8 cellular contexts compared by ENCODE assay signal in the genomic region with DNA sequence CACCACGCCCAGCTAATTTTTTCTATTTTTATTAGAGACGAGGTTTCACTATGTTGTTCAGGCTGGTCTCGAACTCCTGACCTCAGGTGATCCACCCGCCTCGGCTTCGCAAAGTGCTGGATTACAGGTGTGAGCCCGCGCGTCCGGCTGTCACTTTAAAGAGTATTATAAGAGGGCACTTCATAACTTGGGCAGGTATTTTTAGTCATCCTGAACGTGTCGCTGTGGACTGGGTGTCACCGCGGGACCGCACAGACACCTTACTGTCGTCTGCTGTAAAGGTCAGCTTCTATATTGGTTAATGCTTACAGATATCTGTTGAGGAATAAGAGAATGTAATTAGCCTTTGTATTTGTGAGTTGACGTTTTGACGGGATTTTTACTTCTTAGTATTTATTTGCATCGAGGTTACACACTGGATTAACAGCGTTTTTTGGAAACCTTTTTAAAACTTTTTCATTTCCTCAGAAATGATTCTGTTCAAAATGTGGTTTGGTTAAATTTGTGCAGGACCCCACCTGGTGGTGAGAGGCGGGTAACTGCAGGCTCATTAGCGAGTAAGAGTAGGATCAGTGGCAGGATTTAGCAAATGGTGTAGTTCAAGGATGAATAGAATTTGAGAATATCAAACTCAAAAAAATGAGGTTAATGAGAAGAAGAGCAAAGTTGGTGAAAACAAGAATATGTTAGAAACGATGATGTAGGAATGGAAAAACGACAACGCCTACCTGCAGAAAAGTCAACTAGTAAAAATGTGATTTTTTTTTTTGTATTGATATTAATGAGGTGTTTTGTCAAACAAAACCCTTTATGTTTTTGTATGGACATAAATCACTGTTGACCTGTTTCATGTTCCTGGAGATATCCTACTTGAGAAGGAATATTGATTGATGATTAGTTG. TPM values are rescaled to one million over a fixed set of nuclear protein-coding genes. Genes with fewer than 3 reads are reported as not detected.
DNase-seq lines count a peak whose midpoint lies in the region; ATAC-seq and TF ChIP-seq lines count a peak whose summit lies in the region.

No MANE protein-coding gene starts in this region.

- H3K4me3 ChIP-seq in kidney epithelial cell (ENCODE audit: low read depth, low read length): no peak overlapping the region

- no peaks in the 10 kb centered on the region for H3K27me3 ChIP-seq in kidney epithelial cell (ENCODE audit: control insufficient read depth, insufficient read depth, low read length)

- DNase-seq in NCI-H128 (lab: John Stamatoyannopoulos, UW; ENCODE audit: unreplicated experiment) (peak; percentile 32), cerebellar cortex (ENCODE audit: low spot score) (peak; percentile 75), kidney epithelial cell (ENCODE audit: low read depth) (no peak), omental fat pad (ENCODE audit: low spot score) (no peak)
- DNase-seq in stimulated activated CD4-positive, alpha-beta T cell treated with anti-CD3 and anti-CD28 coated beads, Interleukin-4, amount 100 ng/mL, for 1 hour: peak; percentile 66

- H3K27ac ChIP-seq in C4-2B: no peak overlapping the region

- TF ChIP-seq CTCF in C4-2B (conservative IDR thresholded peaks at IDR 0.05): peak; percentile 99
- peak; percentile 86 for TF ChIP-seq CTCF in kidney epithelial cell (IDR thresholded peaks at IDR 0.05; ENCODE audit: insufficient read depth, low read length, poor library complexity, severe bottlenecking)
- no peak for TF ChIP-seq CTCF in omental fat pad (IDR thresholded peaks at IDR 0.05)

- H3K36me3 ChIP-seq in kidney epithelial cell (ENCODE audit: control insufficient read depth, insufficient read depth, low read length): no peaks in the 10 kb centered on the region

- ATAC-seq in GM21360 (IDR thresholded peaks at IDR 0.05; ENCODE audit: unreplicated experiment): peak; percentile 23
- peak; percentile 16 to 22 for ATAC-seq in activated CD4-positive, CD25-positive, alpha-beta regulatory T cell treated with anti-CD3 and anti-CD28 coated beads, Interleukin-2, amount 50 U/mL, for 24 hours
- no peak for ATAC-seq in omental fat pad (ENCODE audit: low FRiP score)

RNA-seq across cellular contexts. Expression of a gene that starts 3.2 kb away (rescaled TPM):
- 104 and 126 TPM in 2 replicates for total RNA-seq in kidney epithelial cell
- 100 to 1,000 TPM in 2 of 4 donors, 10 to 100 TPM in 2; 82.5 to 149 (median 94.7) TPM for total RNA-seq in omental fat pad

Comparison
In these comparisons a context has a peak if more than half of its experiments do, and no peak if none do; other contexts are left out.
1. CTCF ChIP-seq: peak in C4-2B (single experiment) and kidney epithelial cell (single experiment); none in omental fat pad (0 of 3).
2. DNase-seq: peak in NCI-H128 (single experiment), cerebellar cortex (single experiment) and stimulated activated CD4-positive, alpha-beta T cell treated with anti-CD3 and anti-CD28 coated beads, Interleukin-4, amount 100 ng/mL, for 1 hour (single experiment); none in kidney epithelial cell (single experiment) and omental fat pad (single experiment).